25 cellular contexts compared by ENCODE assay signal in the genomic region with DNA sequence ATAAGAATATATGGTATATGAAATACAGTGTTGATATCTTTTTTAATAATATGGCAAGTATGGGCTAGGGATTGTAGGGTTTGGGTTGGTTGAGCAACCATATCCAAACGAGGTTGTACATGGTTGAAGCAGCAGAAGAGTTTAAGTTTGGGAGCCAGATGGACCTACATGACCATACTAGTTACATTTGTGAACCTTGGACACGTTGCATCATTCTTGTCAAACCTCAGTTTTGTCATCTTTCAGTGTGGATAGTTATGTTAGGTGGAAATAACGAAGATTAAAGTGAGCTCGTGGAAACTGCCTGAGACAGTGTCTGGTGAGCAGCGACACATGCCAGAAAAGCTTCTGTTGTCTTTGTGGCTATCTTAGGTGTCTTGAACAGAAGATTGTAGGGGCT.
DNase-seq lines count a peak whose midpoint lies in the region; ATAC-seq, FAIRE-seq and TF ChIP-seq lines count a peak whose summit lies in the region.
"Had no signal": no experiment of that assay in that cellular context is flagged by ENCODE, and none has a peak within 500 bp of the region (broad histone marks: within the 10 kb centered on the region; RNA-seq: fewer than 3 reads in every experiment).

No MANE protein-coding gene starts in this region.

- no peak overlapping the region for H3K27ac Mint-ChIP-seq in mesothelial cell of epicardium
- H3K27ac Mint-ChIP-seq: CD14-positive monocyte; CD4-positive, alpha-beta T cell; CD8-positive, alpha-beta memory T cell had no signal

- 7% methylated on average over 5 of the region's 5 CpGs for WGBS in HepG2 (ENCODE audit: low lambda C conversion rate)

- H3K4me3 ChIP-seq in dorsolateral prefrontal cortex, result peak overlapping the region in 2 of 59 donors; percentile 6 to 8
- H3K4me3 ChIP-seq in HepG2 (replicated peaks in 1 of 3; ENCODE audit: insufficient read depth in 1 of 3, low read depth in 2 of 3, low read length in 3 of 3), result no peak overlapping the region
- H3K4me3 ChIP-seq: A549; BLaER1 treated with 17β-estradiol and CSF1 and Interleukin-3, amounts not matched to agents 10 nM and 100 nM; GM23248 had no signal

- no peak for TF ChIP-seq RAD21 in HepG2 (CRISPR knock-in tag; IDR thresholded peaks at IDR 0.05)

- POLR2A ChIA-PET in HepG2 (lab: Yijun Ruan, JAX), result no interaction called here

- no peaks in the 10 kb centered on the region for H3K36me3 ChIP-seq in HepG2 (replicated peaks in 1 of 2; ENCODE audit: control insufficient read depth in 1 of 2, insufficient read depth in 2 of 2, low read length in 2 of 2)
- H3K36me3 ChIP-seq: BE2C; BLaER1 treated with 17β-estradiol and CSF1 and Interleukin-3, amounts not matched to agents 10 nM and 100 nM had no signal

- H3K36me3 Mint-ChIP-seq in mesothelial cell of epicardium, result no peaks in the 10 kb centered on the region
- H3K36me3 Mint-ChIP-seq: CD14-positive monocyte; CD8-positive, alpha-beta memory T cell had no signal

- no peaks in the 10 kb centered on the region for H3K79me2 ChIP-seq in HepG2 (ENCODE audit: insufficient read depth, low read length)

- H3K4me3 Mint-ChIP-seq in mesothelial cell of epicardium, result no peak overlapping the region
- H3K4me3 Mint-ChIP-seq: CD14-positive monocyte; CD4-positive, alpha-beta T cell; CD8-positive, alpha-beta memory T cell had no signal

- peaks cover 18% of the 10 kb centered on the region for H3K27me3 Mint-ChIP-seq in mesothelial cell of epicardium (ENCODE audit: low read depth)
- H3K27me3 Mint-ChIP-seq: CD4-positive, alpha-beta T cell had no signal

- no peak for DNase-seq in dorsolateral prefrontal cortex
- DNase-seq in HepG2 (ENCODE audit: low spot score), result no peak
- DNase-seq in medulla oblongata (ENCODE audit: extremely low spot score), result peak; percentile 11
- DNase-seq in mesothelial cell of epicardium (ENCODE audit: low spot score in 2 of 2, unreplicated experiment in 2 of 2), result no peak
- DNase-seq in stimulated activated CD4-positive, alpha-beta T cell treated with anti-CD3 and anti-CD28 coated beads, Interleukin-2, amount 100 ng/mL, for 48 hours, result no peak
- DNase-seq: 8988T; ACHN; AML-193; BE2C; CD4-positive, alpha-beta T cell; CD8-positive, alpha-beta memory T cell; DMS 273 treated with DMSO at 0.1 percent for 48 hours; DMS79; EL; GF-D8; GM23248; H7; HCEC 1CT had no signal

- intact Hi-C loops in dorsolateral prefrontal cortex (cut with DNase I), result no loop called here
- intact Hi-C loops in HepG2 (cut with micrococcal nuclease; ENCODE audit: unreplicated experiment), result no loop called here

- no TSS peak for BruUV-seq in HepG2 (replicated peaks; lab: Mats Ljungman, UMichigan)

- CTCF ChIA-PET in HepG2 (lab: Yijun Ruan, JAX; ENCODE audit: low intra/inter-chr PET ratio, low total read pairs), result no interaction called here

- H3K9me3 Mint-ChIP-seq in mesothelial cell of epicardium, result no peaks in the 10 kb centered on the region

- in situ Hi-C loops in HepG2 (cut with HindIII; ENCODE audit: extremely low pct_ligation_motif_present, low pct_unique_long_range_greater_than_20kb), result no loop called here

- no peaks in the 10 kb centered on the region for H3K4me1 Mint-ChIP-seq in mesothelial cell of epicardium
- H3K4me1 Mint-ChIP-seq: CD14-positive monocyte; CD8-positive, alpha-beta memory T cell had no signal

- ATAC-seq in HepG2 (no peak), GM21390 (IDR thresholded peaks at IDR 0.05; ENCODE audit: unreplicated experiment) (no peak)
- ATAC-seq: A549 had no signal

- no peaks in the 10 kb centered on the region for H4K20me1 ChIP-seq in HepG2 (ENCODE audit: insufficient read depth, low read length)
- H4K20me1 ChIP-seq: BLaER1 treated with 17β-estradiol and CSF1 and Interleukin-3, amounts not matched to agents 10 nM and 100 nM had no signal

- no peaks in the 10 kb centered on the region for H3K4me1 ChIP-seq in HepG2 (ENCODE audit: insufficient read depth, low read length)
- H3K4me1 ChIP-seq: A549; BE2C; BLaER1 treated with 17β-estradiol and CSF1 and Interleukin-3, amounts not matched to agents 10 nM and 100 nM had no signal

- TF ChIP-seq POLR2A in HepG2 (IDR thresholded peaks at IDR 0.05; ENCODE audit: insufficient read depth in 1 of 2, low read depth in 2 of 2, low read length in 2 of 2), result no peak

- H3K27me3 ChIP-seq in dorsolateral prefrontal cortex, result no peaks in the 10 kb centered on the region
- no peaks in the 10 kb centered on the region; a peak in 1 of 5 replicates for H3K27me3 ChIP-seq in HepG2 (ENCODE audit: control insufficient read depth in 1 of 2, insufficient read depth in 2 of 2, low read length in 2 of 2)
- H3K27me3 ChIP-seq: BE2C; BLaER1 treated with 17β-estradiol and CSF1 and Interleukin-3, amounts not matched to agents 10 nM and 100 nM had no signal

- peak overlapping the region in 34 of 59 donors; percentile 5 to 84 (median 44) for H3K27ac ChIP-seq in dorsolateral prefrontal cortex
- H3K27ac ChIP-seq in HepG2 (ENCODE audit: extremely low read length, insufficient read depth, low read length), result no peak overlapping the region
- H3K27ac ChIP-seq: A549; BLaER1 treated with 17β-estradiol and CSF1 and Interleukin-3, amounts not matched to agents 10 nM and 100 nM; GM23248 had no signal

- no peak for FAIRE-seq in HepG2 (lab: Jason Lieb, UNC)
- FAIRE-seq: A549, D721Med, GM12891, H1 had no signal

- TF ChIP-seq CTCF in dorsolateral prefrontal cortex (IDR thresholded peaks at IDR 0.05 in 54 of 56, conservative IDR thresholded peaks at IDR 0.05 in 2 of 56; ENCODE audit: low read depth in 1 of 56, partially characterized antibody in 56 of 56) (no peak), HepG2 (CRISPR knock-in tag; IDR thresholded peaks at IDR 0.05) (no peak), mesothelial cell of epicardium (IDR thresholded peaks at IDR 0.05; ENCODE audit: unreplicated experiment) (no peak)

- H2AFZ ChIP-seq in HepG2 (ENCODE audit: low read length), result no peak overlapping the region
- H2AFZ ChIP-seq: GM23248 had no signal

- TF ChIP-seq EP300 in HepG2 (IDR thresholded peaks at IDR 0.05; ENCODE audit: low read depth in 2 of 2, low read length in 2 of 2), result no peak
- no peak for TF ChIP-seq EP300 in HepG2 (CRISPR knock-in tag; IDR thresholded peaks at IDR 0.05; ENCODE audit: borderline replicate concordance)

- H3K4me2 ChIP-seq in HepG2 (ENCODE audit: low read depth, low read length), result no peak overlapping the region
- H3K4me2 ChIP-seq: A549; BLaER1 treated with 17β-estradiol and CSF1 and Interleukin-3, amounts not matched to agents 10 nM and 100 nM had no signal

- no peak overlapping the region for H3K9ac ChIP-seq in HepG2 (ENCODE audit: insufficient read depth, low read depth, low read length)
- H3K9ac ChIP-seq: BLaER1 treated with 17β-estradiol and CSF1 and Interleukin-3, amounts not matched to agents 10 nM and 100 nM; GM23248 had no signal

- H3K9me3 ChIP-seq in HepG2 (ENCODE audit: low read length), result peaks cover 33% of the 10 kb centered on the region
- H3K9me3 ChIP-seq: A549; BE2C; BLaER1 treated with 17β-estradiol and CSF1 and Interleukin-3, amounts not matched to agents 10 nM and 100 nM had no signal

TF ChIP-seq in HepG2, 621 proteins besides CTCF, POLR2A, EP300 and RAD21:
- TF ChIP-seq CEBPB (IDR thresholded peaks at IDR 0.05; ENCODE audit: borderline replicate concordance, low read depth, low read length), result 0 out of 2 replicates have a peak, but pooled peaks have one; percentile 37
- TF ChIP-seq SNAI1 (CRISPR knock-in tag; IDR thresholded peaks at IDR 0.05; ENCODE audit: borderline replicate concordance), result no peak
